In genomic region chr1:153534226-153534932, GRCh38 we compare ENCODE assay signal across 1 cellular context.
TF ChIP-seq lines count a peak whose summit lies in the region.

No MANE protein-coding gene starts in this region.

TF ChIP-seq in HEK293, 187 proteins besides CTCF, POLR2A, EP300 and RAD21 (continued from another document):
- TF ChIP-seq REST (tag by site-specific recombination; IDR thresholded peaks at IDR 0.05) (no peak), TRIM28 (IDR thresholded peaks at IDR 0.05; ENCODE audit: borderline replicate concordance, low read length) (no peak), ZNF629 (tag by site-specific recombination; IDR thresholded peaks at IDR 0.05) (no peak), ZNF223 (tag by site-specific recombination; IDR thresholded peaks at IDR 0.05) (no peak), ZBTB17 (tag by site-specific recombination; IDR thresholded peaks at IDR 0.05) (0 out of 2 replicates have a peak, but pooled peaks have one; percentile 14), REPIN1 (tag by site-specific recombination; IDR thresholded peaks at IDR 0.05; ENCODE audit: low read depth) (no peak), ZNF394 (tag by site-specific recombination; IDR thresholded peaks at IDR 0.05; ENCODE audit: borderline replicate concordance) (peak; percentile 33; the same call in 1 of the 2 replicates)
